Comparison of ENCODE assay signal across 1 cellular context in genomic region chr9:134861586-134862334, GRCh38.
TF ChIP-seq lines count a peak whose summit lies in the region.

No MANE protein-coding gene starts in this region.

TF ChIP-seq in H1, 55 proteins besides CTCF, POLR2A, EP300 and RAD21:
- no peak for TF ChIP-seq PHF8 (conservative IDR thresholded peaks at IDR 0.05; ENCODE audit: low read depth, low read length)
- no peak for TF ChIP-seq KDM1A (IDR thresholded peaks at IDR 0.05; ENCODE audit: borderline replicate concordance, low read length)
- TF ChIP-seq TAF7 (optimal IDR thresholded peaks at IDR 0.05; ENCODE audit: borderline replicate concordance, low read depth, low read length): no peak
